11 cellular contexts compared by ENCODE assay signal in the genomic region with DNA sequence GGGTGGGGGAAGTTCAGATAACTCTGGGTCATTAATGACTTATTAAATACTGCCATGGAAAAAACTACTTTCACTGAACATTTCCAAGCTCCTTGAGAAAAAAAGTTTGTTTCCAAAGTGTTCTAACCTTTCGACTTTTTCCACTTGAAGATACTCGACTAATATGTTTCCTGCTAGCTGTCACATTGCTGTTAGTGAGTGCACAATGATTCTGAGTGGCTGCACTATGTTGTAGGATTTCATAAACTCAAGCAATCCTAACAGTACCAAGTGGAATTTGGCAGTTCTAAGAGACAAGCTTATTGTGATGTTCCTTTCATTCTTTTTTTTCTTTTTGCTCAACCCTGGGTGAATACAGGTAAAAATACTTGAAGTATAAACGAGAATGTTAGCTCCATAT. TPM values are rescaled to one million over a fixed set of nuclear protein-coding genes. Genes with fewer than 3 reads are reported as not detected.
"Had no signal": no experiment of that assay in that cellular context is flagged by ENCODE, and none has a peak within 500 bp of the region (broad histone marks: within the 10 kb centered on the region; RNA-seq: fewer than 3 reads in every experiment).

No MANE protein-coding gene starts in this region.

- H3K4me1 Mint-ChIP-seq: GM23338 had no signal

- H3K9me3 Mint-ChIP-seq: GM23338, H9 had no signal

- H3K36me3 ChIP-seq: HAP-1 had no signal

- H3K27ac Mint-ChIP-seq: GM23338, H9, HFFc6 had no signal

- H3K9me3 ChIP-seq: HAP-1 had no signal

- ATAC-seq: GM23338, HCT116 had no signal

- H3K4me3 Mint-ChIP-seq: GM23338, H9, HFFc6 had no signal

- H3K4me3 ChIP-seq: GM23248, GM23338, HAP-1 had no signal

- H3K27ac ChIP-seq: GM23248 had no signal

- DNase-seq: GM23248, GOT3, H7, H9, HCEC 1CT, HFFc6 had no signal

- H3K4me1 ChIP-seq: HAP-1 had no signal

RNA-seq across cellular contexts. Expression of a gene that starts 33.4 kb away (rescaled TPM):
- total RNA-seq: GM23248, GM23338, H1, H4, H7, H9, HFFc6 had no signal
- polyA plus RNA-seq: GM23248, GM23338, H1 had no signal
